In the genomic region with DNA sequence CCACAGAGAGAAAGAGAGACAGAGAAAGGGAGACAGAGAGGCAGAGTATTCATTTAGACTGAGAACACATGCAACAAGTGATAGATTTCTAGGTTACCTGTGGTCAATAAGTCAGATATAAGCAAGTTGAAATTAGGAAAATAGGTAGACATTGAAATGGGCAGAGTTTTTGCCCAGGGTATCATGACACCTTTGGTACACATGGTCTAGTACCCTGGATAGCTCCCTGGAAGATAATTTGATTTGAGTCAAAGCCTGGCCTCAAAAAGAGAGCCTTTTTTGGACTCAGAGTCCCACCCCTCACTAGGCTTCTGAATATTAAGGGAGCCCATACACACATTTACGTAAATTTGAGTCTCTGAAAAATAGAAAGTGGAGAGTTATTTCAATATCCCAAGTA, we compare ENCODE assay signal across 30 cellular contexts.
"Had no signal": no experiment of that assay in that cellular context is flagged by ENCODE, and none has a peak within 500 bp of the region (broad histone marks: within the 10 kb centered on the region; RNA-seq: fewer than 3 reads in every experiment).

No MANE protein-coding gene starts in this region.

- H3K36me3 ChIP-seq: esophagus muscularis mucosa, WERI-Rb-1 had no signal

- DNase-seq: activated B cell treated with CpG ODN at 0.5 μM for 24 hours; activated CD4-positive, alpha-beta T cell treated with anti-CD3 and anti-CD28 coated beads for 48 hours; activated CD4-positive, alpha-beta T cell treated with anti-CD3 and anti-CD28 coated beads, Interleukin-2, amount 50 U/mL, for 1 hour; activated CD4-positive, alpha-beta T cell treated with anti-CD3 and anti-CD28 coated beads, Interleukin-2, amount 50 U/mL, for 48 hours; activated CD8-positive, alpha-beta memory T cell treated with anti-CD3 and anti-CD28 coated beads for 24 hours; activated CD8-positive, alpha-beta T cell treated with anti-CD3 and anti-CD28 coated beads for 36 hours; activated effector memory CD4-positive, alpha-beta T cell treated with Interleukin-2 at 50 U/mL for 16 hours; activated gamma-delta T cell treated with Interleukin-2 at 50 U/mL for 16 hours; activated naive CD4-positive, alpha-beta T cell treated with anti-CD3 and anti-CD28 coated beads, Interleukin-2, amount 50 U/mL, for 16 hours; activated naive CD4-positive, alpha-beta T cell treated with Interleukin-2 at 50 U/mL for 16 hours; activated T-cell treated with anti-CD3 and anti-CD28 coated beads, Interleukin-2, amount 50 U/mL, for 4 hours; amniotic stem cell; anterior cingulate cortex; body of pancreas; caudate nucleus; cortex of kidney; dermis blood vessel endothelial cell; effector CD4-positive, alpha-beta T cell; effector memory CD8-positive, alpha-beta T cell; erythroblast; foreskin keratinocyte; head of caudate nucleus; T-helper 17 cell; T1000; WERI-Rb-1 had no signal

- H3K9me3 Mint-ChIP-seq: T-helper 2 cell treated with Interferon-gamma antibody and Interleukin-4, amounts not matched to agents 5 μg/mL and 100 μg/mL, for 36 hours had no signal

- H3K4me1 Mint-ChIP-seq: activated T-helper 17 cell treated with anti-CD3 and anti-CD28 coated beads, Interleukin-2, amount 50 U/mL, for 72 hours; T-helper 17 cell had no signal

- H3K4me3 ChIP-seq: body of pancreas, esophagus muscularis mucosa had no signal

- H3K4me3 Mint-ChIP-seq: activated B cell treated with CpG ODN at 0.5 μM for 24 hours; activated CD8-positive, alpha-beta T cell treated with anti-CD3 and anti-CD28 coated beads for 36 hours; activated naive CD8-positive, alpha-beta T cell; activated T-cell treated with anti-CD3 and anti-CD28 coated beads, Interleukin-2, amount 50 U/mL, for 4 hours; activated T-helper 17 cell treated with anti-CD3 and anti-CD28 coated beads, Interleukin-2, amount 50 U/mL, for 72 hours; effector memory CD8-positive, alpha-beta T cell; T-helper 17 cell; T-helper 2 cell treated with Interferon-gamma antibody and Interleukin-4, amounts not matched to agents 5 μg/mL and 100 μg/mL, for 36 hours had no signal

- H3K36me3 Mint-ChIP-seq: activated naive CD8-positive, alpha-beta T cell had no signal

- H3K27ac Mint-ChIP-seq: activated B cell treated with CpG ODN at 0.5 μM for 24 hours; activated CD8-positive, alpha-beta T cell treated with anti-CD3 and anti-CD28 coated beads for 36 hours; activated naive CD8-positive, alpha-beta T cell; activated T-helper 17 cell treated with anti-CD3 and anti-CD28 coated beads, Interleukin-2, amount 50 U/mL, for 72 hours; effector memory CD8-positive, alpha-beta T cell; T-helper 17 cell; T-helper 2 cell treated with Interferon-gamma antibody and Interleukin-4, amounts not matched to agents 5 μg/mL and 100 μg/mL, for 36 hours had no signal

- H3K27ac ChIP-seq: body of pancreas, esophagus muscularis mucosa, foreskin keratinocyte, WERI-Rb-1 had no signal

- H3K27me3 ChIP-seq: body of pancreas, esophagus muscularis mucosa, foreskin keratinocyte had no signal

- ATAC-seq: activated CD4-positive, CD25-positive, alpha-beta regulatory T cell treated with anti-CD3 and anti-CD28 coated beads, Interleukin-2, amount 50 U/mL, for 24 hours; activated CD8-positive, alpha-beta T cell treated with anti-CD3 and anti-CD28 coated beads for 36 hours; activated T-cell treated with anti-CD3 and anti-CD28 coated beads, Interleukin-2, amount 50 U/mL, for 4 hours; activated T-helper 17 cell treated with anti-CD3 and anti-CD28 coated beads, Interleukin-2, amount 50 U/mL, for 72 hours; body of pancreas; effector memory CD8-positive, alpha-beta T cell; foreskin keratinocyte; T-helper 17 cell had no signal

- H3K4me1 ChIP-seq: body of pancreas, foreskin keratinocyte had no signal

- H3K27me3 Mint-ChIP-seq: effector memory CD8-positive, alpha-beta T cell; T-helper 17 cell had no signal

- H3K9me3 ChIP-seq: body of pancreas, esophagus muscularis mucosa had no signal
